Comparison of ENCODE assay signal across 23 cellular contexts in the genomic region with DNA sequence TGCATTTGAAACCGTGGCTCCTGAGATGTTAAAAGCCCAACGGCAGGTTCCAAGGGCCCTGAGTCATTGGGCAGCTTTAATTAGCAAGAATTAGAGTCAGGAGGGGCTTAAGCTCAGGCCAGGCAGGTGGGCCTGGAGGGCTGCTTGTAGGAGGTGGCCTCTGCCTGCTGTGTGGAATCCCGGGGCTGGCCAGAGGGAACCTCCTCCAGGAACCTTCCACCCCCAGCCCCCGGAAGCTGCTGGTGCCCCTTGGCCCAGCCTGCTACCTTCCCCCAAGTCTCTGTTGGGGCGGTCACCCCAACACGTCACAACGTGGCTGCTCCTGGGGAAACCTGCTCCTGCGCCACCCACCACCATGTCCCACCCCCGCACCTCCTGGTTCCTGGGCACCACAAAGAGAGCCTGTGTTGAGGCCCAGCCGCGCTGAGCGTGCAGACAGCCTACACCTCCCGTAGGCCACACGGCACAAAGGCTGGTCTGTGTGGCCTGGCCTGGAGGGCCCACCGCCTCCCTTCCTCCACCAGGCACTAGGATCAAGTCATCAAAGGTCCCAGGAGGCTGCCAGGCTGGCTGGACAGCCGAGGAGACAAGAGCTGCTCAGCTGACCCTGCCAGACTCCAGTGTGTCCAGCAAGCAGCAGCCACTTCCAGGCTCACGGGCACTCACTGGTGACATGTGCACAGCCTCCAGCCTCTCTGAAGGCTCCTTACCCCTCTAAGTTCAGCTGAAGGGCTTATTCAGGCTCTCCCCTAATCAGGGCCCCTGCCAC.
DNase-seq lines count a peak whose midpoint lies in the region; ATAC-seq and TF ChIP-seq lines count a peak whose summit lies in the region.
"Had no signal": no experiment of that assay in that cellular context is flagged by ENCODE, and none has a peak within 500 bp of the region (broad histone marks: within the 10 kb centered on the region; RNA-seq: fewer than 3 reads in every experiment).

No MANE protein-coding gene starts in this region.

- DNase-seq in COLO829 (ENCODE audit: low spot score) (peak; percentile 90), RPMI7951 (ENCODE audit: low read depth) (peak; percentile 62), medulla oblongata (ENCODE audit: extremely low spot score) (peak; percentile 35), sciatic nerve (ENCODE audit: low spot score) (no peak), gastrocnemius medialis (no peak), esophagus squamous epithelium (lab: John Stamatoyannopoulos, UW) (no peak), HuH-7.5 (ENCODE audit: low spot score) (no peak)
- DNase-seq in activated CD4-positive, alpha-beta T cell treated with anti-CD3 and anti-CD28 coated beads, Interleukin-2, amount 50 U/mL, for 48 hours, result no peak
- DNase-seq: activated CD8-positive, alpha-beta memory T cell treated with anti-CD3 and anti-CD28 coated beads for 24 hours; activated naive CD4-positive, alpha-beta T cell treated with Interleukin-2 at 50 U/mL for 16 hours; activated T-cell treated with anti-CD3 and anti-CD28 coated beads, Interleukin-2, amount 50 U/mL, for 4 hours; Calu3; heart left ventricle; KBM-7; midbrain; NCI-H1694; NCI-H226; PC-3; SIG-M5; stimulated activated CD4-positive, alpha-beta T cell treated with anti-CD3 and anti-CD28 coated beads, Interleukin-4, amount 100 ng/mL, for 1 hour; stimulated activated naive CD8-positive, alpha-beta T cell treated with anti-CD3 and anti-CD28 coated beads, Interleukin-15, amount 100 ng/mL, for 72 hours; uterus had no signal

- peaks cover 0 to 2% of the 10 kb centered on the region in 2 donors for H3K4me1 ChIP-seq in gastrocnemius medialis
- peaks cover 0 to 14% (median 10%) of the 10 kb centered on the region in 3 donors for H3K4me1 ChIP-seq in esophagus squamous epithelium
- H3K4me1 ChIP-seq: uterus had no signal

- H3K27ac ChIP-seq in gastrocnemius medialis (no peak overlapping the region), esophagus squamous epithelium (no peak overlapping the region)
- H3K27ac ChIP-seq: BLaER1 treated with 17β-estradiol and CSF1 and Interleukin-3, amounts not matched to agents 10 nM and 100 nM; heart left ventricle; uterus had no signal

- intact Hi-C loops in sciatic nerve (cut with DNase I), result no loop called here
- intact Hi-C loops in gastrocnemius medialis (cut with DNase I; ENCODE audit: low total_unique reads), result no loop called here
- intact Hi-C loops in esophagus squamous epithelium (cut with DNase I), result no loop called here

- WGBS in esophagus squamous epithelium, 2 donors, result 35 to 80% methylated on average over 2 to 6 of the region's 17 CpGs

- no peaks in the 10 kb centered on the region for H3K36me3 ChIP-seq in gastrocnemius medialis
- H3K36me3 ChIP-seq in esophagus squamous epithelium, result no peaks in the 10 kb centered on the region
- H3K36me3 ChIP-seq: BLaER1 treated with 17β-estradiol and CSF1 and Interleukin-3, amounts not matched to agents 10 nM and 100 nM; heart left ventricle; uterus had no signal

- TF ChIP-seq POLR2A in gastrocnemius medialis (IDR thresholded peaks at IDR 0.05) (no peak), esophagus squamous epithelium (IDR thresholded peaks at IDR 0.05) (no peak)

- H3K9me3 ChIP-seq in gastrocnemius medialis (no peaks in the 10 kb centered on the region), esophagus squamous epithelium (no peaks in the 10 kb centered on the region)
- H3K9me3 ChIP-seq: BLaER1 treated with 17β-estradiol and CSF1 and Interleukin-3, amounts not matched to agents 10 nM and 100 nM; heart left ventricle; uterus had no signal

- TF ChIP-seq CTCF in gastrocnemius medialis (IDR thresholded peaks at IDR 0.05 in 4 of 5, conservative IDR thresholded peaks at IDR 0.05 in 1 of 5) (no peak), esophagus squamous epithelium (IDR thresholded peaks at IDR 0.05) (no peak)

- in situ Hi-C loops in gastrocnemius medialis (cut with MboI; ENCODE audit: low sequenced_read_pairs in 4 of 4), result loop anchor here in 1 of 4 donors (25.0 kb wide), 1 partner anchor 195 kb away; a partner anchor contains a TSS

- peak; percentile 45 for ATAC-seq in sciatic nerve
- ATAC-seq in gastrocnemius medialis, result no peak
- ATAC-seq: activated T-cell treated with anti-CD3 and anti-CD28 coated beads, Interleukin-2, amount 50 U/mL, for 4 hours; PC-3; stimulated activated naive CD8-positive, alpha-beta T cell treated with anti-CD3 and anti-CD28 coated beads, Interleukin-15, amount 100 ng/mL, for 72 hours had no signal

- H3K4me3 ChIP-seq in gastrocnemius medialis (no peak overlapping the region), esophagus squamous epithelium (no peak overlapping the region)
- H3K4me3 ChIP-seq: BLaER1 treated with 17β-estradiol and CSF1 and Interleukin-3, amounts not matched to agents 10 nM and 100 nM; heart left ventricle; uterus had no signal

- no peaks in the 10 kb centered on the region for H3K27me3 ChIP-seq in gastrocnemius medialis
- peaks cover 0 to 6% (median 0%) of the 10 kb centered on the region in 4 donors for H3K27me3 ChIP-seq in esophagus squamous epithelium
- H3K27me3 ChIP-seq: heart left ventricle, uterus had no signal

Comparison
In these comparisons a context has a peak if more than half of its experiments do, and no peak if none do; other contexts are left out.
1. DNase-seq: peak in COLO829 (single experiment), RPMI7951 (single experiment) and medulla oblongata (single experiment); none in sciatic nerve (single experiment), gastrocnemius medialis (0 of 2), esophagus squamous epithelium (single experiment), activated CD4-positive, alpha-beta T cell treated with anti-CD3 and anti-CD28 coated beads, Interleukin-2, amount 50 U/mL, for 48 hours (0 of 2) and HuH-7.5 (single experiment).